Comparison of ENCODE assay signal across 8 cellular contexts in genomic region chr19:57350877-57351805, GRCh38.
DNase-seq lines count a peak whose midpoint lies in the region; ATAC-seq lines count a peak whose summit lies in the region.

Gene ZNF304, plus strand, starts transcription at chr19:57351271. Its CDS starts 394 bp downstream, at chr19:57351665.

- peak within 1 kb of the TSS; percentile 94 for H3K27ac Mint-ChIP-seq in central memory CD8-positive, alpha-beta T cell (ENCODE audit: low read depth)

- peaks cover 27% of the 10 kb centered on the region for H3K36me3 Mint-ChIP-seq in central memory CD8-positive, alpha-beta T cell (ENCODE audit: insufficient read depth)

- peaks cover 26% of the 10 kb centered on the region for H3K9me3 Mint-ChIP-seq in central memory CD8-positive, alpha-beta T cell

- DNase-seq in ACHN = peak; percentile 91
- DNase-seq in NCI-H2171 treated with DMSO at 0.1 percent for 48 hours (lab: John Stamatoyannopoulos, UW) = peak; percentile 95
- DNase-seq in activated CD4-positive, CD25-positive, alpha-beta regulatory T cell (lab: John Stamatoyannopoulos, UW) = peak; percentile 41 to 67 (median 58)
- DNase-seq in central memory CD8-positive, alpha-beta T cell (ENCODE audit: low spot score in 2 of 2) = peak; percentile 55 to 70
- DNase-seq in islet precursor cell = peak; percentile 97
- DNase-seq in stimulated activated CD4-positive, alpha-beta T cell treated with anti-CD3 and anti-CD28 coated beads, Interleukin-12 subunit alpha, Interleukin-12 subunit beta, amount 100 ng/mL, for 4 hours = peak; percentile 74

- H3K4me3 Mint-ChIP-seq in central memory CD8-positive, alpha-beta T cell = peak within 1 kb of the TSS; percentile 98

- in situ Hi-C loops in ACHN (cut with HindIII; ENCODE audit: low pct_ligation_motif_present, low pct_unique_long_range_greater_than_20kb, low sequenced_read_pairs) = no loop called here

- ATAC-seq in GM18867 (IDR thresholded peaks at IDR 0.05; ENCODE audit: unreplicated experiment) (peak; percentile 98), HG03097 (IDR thresholded peaks at IDR 0.05; ENCODE audit: low FRiP score, unreplicated experiment) (peak; percentile 98)
- ATAC-seq in central memory CD8-positive, alpha-beta T cell (replicated peaks; ENCODE audit: extremely low read depth, poor library complexity, severe bottlenecking) = peak; percentile 99

- no peaks in the 10 kb centered on the region for H3K27me3 Mint-ChIP-seq in central memory CD8-positive, alpha-beta T cell

- H3K4me1 Mint-ChIP-seq in central memory CD8-positive, alpha-beta T cell = peaks cover 29% of the 10 kb centered on the region

Comparison
In these comparisons a context has a peak if more than half of its experiments do, and no peak if none do; other contexts are left out.
1. Peak in every context shown above with its lines: DNase-seq and ATAC-seq.